ENCODE assay signal across 1 cellular context in genomic region chr17:83055176-83055575, GRCh38. TPM values are rescaled to one million over a fixed set of nuclear protein-coding genes. Genes with fewer than 3 reads are reported as not detected.
"Had no signal": no experiment of that assay in that cellular context is flagged by ENCODE, and none has a peak within 500 bp of the region (broad histone marks: within the 10 kb centered on the region; RNA-seq: fewer than 3 reads in every experiment).

No MANE protein-coding gene starts in this region.

RNA-seq across cellular contexts. Expression of gene METRNL, which starts 24.2 kb away (rescaled TPM):
- polyA plus RNA-seq: naive thymus-derived CD4-positive, alpha-beta T cell had no signal
